1 cellular context compared by ENCODE assay signal in genomic region chr9:108056805-108057386, GRCh38.
TF ChIP-seq lines count a peak whose summit lies in the region.

No MANE protein-coding gene starts in this region.

TF ChIP-seq in HCT116, 20 proteins besides CTCF, POLR2A, EP300 and RAD21 (continued from another document):
- TF ChIP-seq ZBTB33 (IDR thresholded peaks at IDR 0.05; ENCODE audit: extremely low read depth, insufficient replicate concordance, low read length) (no peak), CEBPB (IDR thresholded peaks at IDR 0.05; ENCODE audit: low read depth) (peak; percentile 68; the same call in 1 of the 2 replicates), REST (IDR thresholded peaks at IDR 0.05; ENCODE audit: low read depth) (no peak), FOSL1 (IDR thresholded peaks at IDR 0.05; ENCODE audit: low read depth) (peak; percentile 85), EZH2phosphoT487 (IDR thresholded peaks at IDR 0.05; ENCODE audit: borderline replicate concordance) (no peak), EZH2 (IDR thresholded peaks at IDR 0.05) (no peak), ATF3 (IDR thresholded peaks at IDR 0.05) (no peak), ELF1 (IDR thresholded peaks at IDR 0.05; ENCODE audit: borderline replicate concordance, low read depth) (no peak), YY1 (IDR thresholded peaks at IDR 0.05; ENCODE audit: extremely low read depth, insufficient replicate concordance, low read depth, low read length) (no peak), CBX3 (IDR thresholded peaks at IDR 0.05; ENCODE audit: low read depth) (0 out of 2 replicates have a peak, but pooled peaks have one; percentile 8), SRF (IDR thresholded peaks at IDR 0.05; ENCODE audit: low read depth) (0 out of 2 replicates have a peak, but pooled peaks have one; percentile 5), JUND (IDR thresholded peaks at IDR 0.05) (peak; percentile 74), ZNF274 (IDR thresholded peaks at IDR 0.05; ENCODE audit: low read depth, low read length) (no peak), TCF7L2 (IDR thresholded peaks at IDR 0.05; ENCODE audit: borderline replicate concordance, extremely low read depth, insufficient read depth, insufficient read length) (no peak), SP1 (IDR thresholded peaks at IDR 0.05; ENCODE audit: low read depth) (peak; percentile 63; the same call in 1 of the 2 replicates), EGR1 (IDR thresholded peaks at IDR 0.05; ENCODE audit: low read depth) (no peak), SIN3A (IDR thresholded peaks at IDR 0.05; ENCODE audit: low read depth) (no peak)
